11 cellular contexts compared by ENCODE assay signal in the genomic region with DNA sequence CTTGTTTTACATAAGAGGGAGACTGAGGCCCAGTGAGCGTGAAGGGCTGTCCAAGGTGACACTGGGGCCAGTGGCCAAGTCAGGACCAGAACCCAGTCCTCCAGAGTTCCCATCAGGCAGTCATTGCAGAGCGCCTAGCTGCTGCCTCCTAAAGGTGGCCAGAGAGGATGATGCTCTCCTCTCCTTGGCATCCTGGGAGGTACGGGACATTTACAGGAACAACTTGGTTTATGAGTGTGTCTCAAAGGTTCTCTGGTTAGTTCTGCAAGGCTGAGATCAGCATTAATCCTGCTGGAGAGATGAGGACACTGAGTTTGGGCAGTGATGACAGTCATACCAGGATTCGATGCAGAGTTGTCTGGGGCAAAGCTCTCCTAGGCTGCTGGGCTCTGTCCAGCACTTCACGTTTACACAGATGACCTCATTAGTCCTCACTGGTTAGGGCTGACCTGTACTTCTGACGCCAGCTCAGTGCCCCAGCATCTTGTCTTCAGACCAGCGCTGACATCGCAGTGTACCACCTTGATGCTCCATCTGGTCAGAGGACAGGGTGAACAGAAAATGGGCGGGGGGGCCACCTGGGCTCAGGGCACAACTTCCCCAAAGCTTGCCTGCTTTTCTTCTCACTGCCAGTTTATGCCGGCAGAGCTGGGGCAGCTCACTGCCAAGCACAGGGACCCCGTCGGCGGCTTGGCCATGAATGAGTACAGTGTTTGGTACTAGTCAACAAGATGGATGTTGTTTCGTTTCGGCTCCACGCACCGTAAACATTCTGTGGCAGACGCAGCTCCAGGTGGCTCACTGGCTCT.
A peak's percentile ranks its signal among the peaks of the same experiment; 100 is the strongest.
DNase-seq lines count a peak whose midpoint lies in the region; ATAC-seq and TF ChIP-seq lines count a peak whose summit lies in the region.
"Had no signal": no experiment of that assay in that cellular context is flagged by ENCODE, and none has a peak within 500 bp of the region (broad histone marks: within the 10 kb centered on the region; RNA-seq: fewer than 3 reads in every experiment).

No MANE protein-coding gene starts in this region.

- no peak overlapping the region for H3K4me3 Mint-ChIP-seq in osteocyte (ENCODE audit: unreplicated experiment)
- H3K4me3 Mint-ChIP-seq: T-helper 1 cell treated with Interleukin-12 subunit alpha and Interleukin-12 subunit beta and Interleukin-4 antibody, amounts not matched to agents 30 μg/mL and 1 μg/mL, for 36 hours had no signal

- peak; percentile 35 for DNase-seq in EH (ENCODE audit: low read depth)
- peak; percentile 12 for DNase-seq in NCI-H345 treated with DMSO at 0.1 percent for 48 hours (lab: John Stamatoyannopoulos, UW; ENCODE audit: unreplicated experiment)
- DNase-seq in epithelial cell of esophagus (ENCODE audit: low read depth), result peak; percentile 8
- DNase-seq in osteocyte (ENCODE audit: extremely low spot score, unreplicated experiment), result peak; percentile 53
- DNase-seq in activated CD4-positive, alpha-beta T cell treated with anti-CD3 and anti-CD28 coated beads, Interleukin-2, amount 50 U/mL, for 48 hours, result no peak
- no peak for DNase-seq in 8988T
- DNase-seq in central memory CD4-positive, alpha-beta T cell, result no peak
- DNase-seq: effector memory CD4-positive, alpha-beta T cell; stimulated activated CD4-positive, alpha-beta T cell treated with anti-CD3 and anti-CD28 coated beads, Interleukin-2, amount 100 ng/mL, for 48 hours had no signal

- H3K9me3 Mint-ChIP-seq in osteocyte (ENCODE audit: unreplicated experiment), result no peaks in the 10 kb centered on the region
- H3K9me3 Mint-ChIP-seq: T-helper 1 cell treated with Interleukin-12 subunit alpha and Interleukin-12 subunit beta and Interleukin-4 antibody, amounts not matched to agents 30 μg/mL and 1 μg/mL, for 36 hours had no signal

- TF ChIP-seq CTCF in epithelial cell of esophagus (IDR thresholded peaks at IDR 0.05; ENCODE audit: insufficient read depth, low read depth, low read length, missing control alignments) (no peak), osteocyte (IDR thresholded peaks at IDR 0.05) (no peak)

- no peak for ATAC-seq in HG03457 (IDR thresholded peaks at IDR 0.05; ENCODE audit: unreplicated experiment)

- H3K36me3 Mint-ChIP-seq in osteocyte (ENCODE audit: unreplicated experiment), result no peaks in the 10 kb centered on the region

- no peak overlapping the region for H3K4me3 ChIP-seq in epithelial cell of esophagus (ENCODE audit: low read length)

- peaks cover 31% of the 10 kb centered on the region for H3K4me1 Mint-ChIP-seq in osteocyte (ENCODE audit: unreplicated experiment)

- H3K27ac Mint-ChIP-seq in osteocyte (ENCODE audit: unreplicated experiment), result no peak overlapping the region
- H3K27ac Mint-ChIP-seq: T-helper 1 cell treated with Interleukin-12 subunit alpha and Interleukin-12 subunit beta and Interleukin-4 antibody, amounts not matched to agents 30 μg/mL and 1 μg/mL, for 36 hours had no signal

- H3K27me3 Mint-ChIP-seq in osteocyte (ENCODE audit: unreplicated experiment), result no peaks in the 10 kb centered on the region

Comparison
In these comparisons a context has a peak if more than half of its experiments do, and no peak if none do; other contexts are left out.
1. DNase-seq: peak in EH (single experiment), NCI-H345 treated with DMSO at 0.1 percent for 48 hours (single experiment), epithelial cell of esophagus (single experiment) and osteocyte (single experiment); none in activated CD4-positive, alpha-beta T cell treated with anti-CD3 and anti-CD28 coated beads, Interleukin-2, amount 50 U/mL, for 48 hours (0 of 2), 8988T (single experiment) and central memory CD4-positive, alpha-beta T cell (single experiment).